ENCODE assay signal across 19 cellular contexts in the genomic region with DNA sequence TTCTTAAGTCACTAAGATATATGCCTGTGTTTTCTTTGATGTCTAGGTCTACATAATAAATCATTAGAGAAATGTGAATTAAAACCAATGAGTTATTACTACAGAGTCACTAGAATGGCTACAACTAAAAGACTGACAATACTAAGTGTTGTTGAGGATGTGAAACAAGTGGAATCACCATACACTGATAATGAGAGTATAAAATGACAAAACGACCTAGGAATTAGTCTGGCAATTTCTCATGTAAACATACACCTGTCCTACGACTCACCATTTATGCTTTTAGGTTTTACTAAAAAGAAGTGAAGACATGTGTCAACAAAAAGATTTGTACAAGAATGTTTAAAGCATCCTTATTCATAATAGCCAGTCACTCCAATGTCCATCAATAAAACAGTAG.
"Had no signal": no experiment of that assay in that cellular context is flagged by ENCODE, and none has a peak within 500 bp of the region (broad histone marks: within the 10 kb centered on the region; RNA-seq: fewer than 3 reads in every experiment).

No MANE protein-coding gene starts in this region.

- H3K27me3 Mint-ChIP-seq: naive B cell; stimulated activated naive CD8-positive, alpha-beta T cell treated with anti-CD3 and anti-CD28 coated beads, Interleukin-15, Interleukin-2, amounts not matched to agents 100 ng/mL and 50 ng/mL, for 24 hours had no signal

- H3K4me1 ChIP-seq: psoas muscle, right lobe of liver, upper lobe of left lung, uterus had no signal

- H3K9me3 ChIP-seq: heart left ventricle, psoas muscle, right lobe of liver, tibial artery, upper lobe of left lung, uterus had no signal

- H3K27me3 ChIP-seq: right lobe of liver, tibial artery, upper lobe of left lung, uterus had no signal

- H3K27ac Mint-ChIP-seq: nephron progenitor cell; stimulated activated memory B cell treated with anti-CD40 and anti-IgM and Interleukin-4, amounts not matched to agents 10 μg/mL and 1 μg/mL and 100 μg/mL, for 72 hours had no signal

- H3K9me3 Mint-ChIP-seq: nephron progenitor cell; stimulated activated memory B cell treated with anti-CD40 and anti-IgM and Interleukin-4, amounts not matched to agents 10 μg/mL and 1 μg/mL and 100 μg/mL, for 72 hours had no signal

- H3K4me3 Mint-ChIP-seq: nephron progenitor cell had no signal

- H3K27ac ChIP-seq: dorsolateral prefrontal cortex, heart left ventricle, psoas muscle, right lobe of liver, tibial artery, upper lobe of left lung, uterus had no signal

- DNase-seq: dorsolateral prefrontal cortex; effector CD8-positive, alpha-beta T cell; heart left ventricle; hypothalamus; kidney glomerular epithelial cell; mesendoderm; naive B cell; nephron progenitor cell; psoas muscle; retina; right lobe of liver; stimulated activated CD4-positive, alpha-beta T cell treated with anti-CD3 and anti-CD28 coated beads, Interleukin-4, amount 100 ng/mL, for 1 hour; stimulated activated CD8-positive, alpha-beta memory T cell treated with anti-CD3 and anti-CD28 coated beads, Interleukin-4, amount 100 ng/mL, for 48 hours; tibial artery; upper lobe of left lung; uterus had no signal

- H3K36me3 Mint-ChIP-seq: stimulated activated memory B cell treated with anti-CD40 and anti-IgM and Interleukin-4, amounts not matched to agents 10 μg/mL and 1 μg/mL and 100 μg/mL, for 72 hours had no signal

- ATAC-seq: esophagus mucosa; heart left ventricle; psoas muscle; right lobe of liver; stimulated activated memory B cell treated with anti-CD40 and anti-IgM and Interleukin-4, amounts not matched to agents 10 μg/mL and 1 μg/mL and 100 μg/mL, for 72 hours had no signal

- H3K36me3 ChIP-seq: heart left ventricle, right lobe of liver, tibial artery, upper lobe of left lung, uterus had no signal

- H3K4me3 ChIP-seq: dorsolateral prefrontal cortex, heart left ventricle, psoas muscle, right lobe of liver, tibial artery, upper lobe of left lung, uterus had no signal
